8 cellular contexts compared by ENCODE assay signal in the genomic region with DNA sequence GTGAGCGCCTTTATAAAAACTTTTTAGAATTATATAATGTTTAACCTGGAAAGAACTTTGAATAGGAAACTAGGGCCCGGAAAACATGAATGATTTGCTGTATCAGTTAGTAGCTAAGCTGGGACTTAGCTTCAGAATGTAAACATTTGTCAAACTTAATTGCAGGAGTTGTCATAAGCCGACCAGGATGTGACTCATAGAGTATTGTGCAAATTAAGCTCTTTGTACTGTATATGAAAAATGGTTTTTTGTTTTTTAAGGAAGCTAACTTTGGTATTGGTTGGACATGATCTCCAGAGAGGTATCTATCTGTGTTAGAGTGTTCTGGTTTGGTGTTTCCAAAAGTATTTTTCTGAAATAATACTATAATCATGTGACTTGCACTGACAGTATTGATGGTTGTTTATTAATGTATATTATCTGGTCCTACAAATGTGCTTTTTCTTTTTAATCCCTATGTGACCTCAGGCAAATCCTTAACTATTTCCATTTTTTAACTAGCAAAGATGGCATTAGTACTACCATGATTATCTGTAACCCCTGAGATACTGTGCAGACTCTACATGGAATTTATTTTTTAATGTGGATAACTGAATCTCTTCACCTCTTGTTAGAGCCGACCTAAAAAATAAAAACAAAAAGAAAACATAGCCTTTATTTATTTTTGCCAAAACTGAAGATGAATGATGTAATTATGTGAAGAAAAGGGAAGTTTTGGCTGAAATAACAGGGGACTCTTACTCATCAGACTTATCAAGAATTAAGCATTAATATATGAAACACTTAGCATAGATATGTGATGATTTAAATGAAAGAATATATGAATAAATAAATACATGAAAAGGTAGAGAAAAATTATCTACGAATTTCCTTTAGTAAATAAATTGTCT. TPM values are rescaled to one million over a fixed set of nuclear protein-coding genes. Genes with fewer than 3 reads are reported as not detected.
DNase-seq lines count a peak whose midpoint lies in the region; ATAC-seq, FAIRE-seq and TF ChIP-seq lines count a peak whose summit lies in the region.

No MANE protein-coding gene starts in this region.

- RAD21 ChIA-PET in HCT116 (lab: Charles Lee; ENCODE audit: low non-redundant PET in 1 of 2, low total read pairs in 2 of 2, uncharacterized antibody in 2 of 2, unreplicated experiment in 2 of 2) = no interaction called here

- H3K4me1 Mint-ChIP-seq in WTC11 = no peaks in the 10 kb centered on the region
- H3K4me1 Mint-ChIP-seq in GM23338 = no peaks in the 10 kb centered on the region

- H3K9me3 ChIP-seq in HCT116 (ENCODE audit: control insufficient read depth in 1 of 2, insufficient read depth in 1 of 2, low read depth in 1 of 2, low read length in 2 of 2) (no peaks in the 10 kb centered on the region), keratinocyte (ENCODE audit: control insufficient read depth, low read depth, low read length) (no peaks in the 10 kb centered on the region)

- no peaks in the 10 kb centered on the region for H3F3A ChIP-seq in GM23338 (replicated peaks; ENCODE audit: low read depth)

- H3K27ac ChIP-seq in ACC112 (ENCODE audit: low read depth, low read length) (peak overlapping the region; percentile 90), HCT116 (ENCODE audit: low read depth, low read length) (no peak overlapping the region), keratinocyte (ENCODE audit: control insufficient read depth, insufficient read depth, low read length) (peak overlapping the region; percentile 91), GM23338 (ENCODE audit: low read depth) (no peak overlapping the region)

- H2AFZ ChIP-seq in ACC112 (ENCODE audit: low read length, unreplicated experiment) (peak overlapping the region; percentile 12), HCT116 (ENCODE audit: low read depth, low read length, poor library complexity, severe bottlenecking) (no peak overlapping the region), keratinocyte (ENCODE audit: control insufficient read depth, low read length) (no peak overlapping the region), GM23338 (no peak overlapping the region)

- H3K4me2 ChIP-seq in HCT116 (ENCODE audit: low read length) (peak overlapping the region; percentile 9; the same call in 1 of the 2 replicates), keratinocyte (ENCODE audit: control insufficient read depth, extremely low read depth, insufficient read depth, low read depth, low read length) (peak overlapping the region; percentile 68), GM23338 (no peak overlapping the region)

- no peak overlapping the region for H3K27ac Mint-ChIP-seq in WTC11
- H3K27ac Mint-ChIP-seq in GM23338 = no peak overlapping the region

- H3K4me1 ChIP-seq in ACC112 (ENCODE audit: control insufficient read depth, insufficient read depth, low read length, unreplicated experiment) = peaks cover 32% of the 10 kb centered on the region
- H3K4me1 ChIP-seq in HCT116 (ENCODE audit: control insufficient read depth in 1 of 2, insufficient read depth in 2 of 2, low read length in 2 of 2) = peaks cover 3 to 9% of the 10 kb centered on the region in 2 experiments; a peak in 3 of 4 replicates
- H3K4me1 ChIP-seq in keratinocyte (ENCODE audit: control insufficient read depth, extremely low read depth, insufficient read depth, low read length) = peaks cover 27% of the 10 kb centered on the region
- no peaks in the 10 kb centered on the region for H3K4me1 ChIP-seq in GM23338 (ENCODE audit: insufficient read depth)

- POLR2A ChIA-PET in HCT116 (lab: Charles Lee) (no interaction called here), WTC11 (lab: Charles Lee) (no interaction called here)

- H3K4me3 ChIP-seq in ACC112 (ENCODE audit: low read depth, low read length) (peak overlapping the region; percentile 41), HCT116 (replicated peaks in 1 of 2; ENCODE audit: low read depth in 1 of 2, low read length in 2 of 2) (no peak overlapping the region), keratinocyte (ENCODE audit: control insufficient read depth in 2 of 3, extremely low read depth in 1 of 3, insufficient read depth in 2 of 3, low read depth in 1 of 3, low read length in 3 of 3) (no peak overlapping the region), GM23338 (no peak overlapping the region)

- H3K9me2 ChIP-seq in HCT116 (ENCODE audit: insufficient read depth) (no peaks in the 10 kb centered on the region), GM23338 (ENCODE audit: insufficient read depth) (no peaks in the 10 kb centered on the region)

- intact Hi-C loops in HCT116 (cut with micrococcal nuclease) = no loop called here

- H3K79me2 ChIP-seq in ACC112 (ENCODE audit: control insufficient read depth, insufficient read depth, low read length, unreplicated experiment) = peaks cover 50% of the 10 kb centered on the region
- H3K79me2 ChIP-seq in HCT116 (ENCODE audit: insufficient read depth, low read length) = no peaks in the 10 kb centered on the region; the same call in none of the 2 replicates
- H3K79me2 ChIP-seq in keratinocyte (ENCODE audit: control insufficient read depth, insufficient read depth, low read length) = peaks cover 37% of the 10 kb centered on the region
- peaks cover 24% of the 10 kb centered on the region; the same call in 1 of the 2 replicates for H3K79me2 ChIP-seq in GM23338 (replicated peaks; ENCODE audit: insufficient read depth)

- H3K36me3 Mint-ChIP-seq in WTC11 = peaks cover 15% of the 10 kb centered on the region
- peaks cover 22% of the 10 kb centered on the region for H3K36me3 Mint-ChIP-seq in GM23338 (ENCODE audit: low read depth)

- TF ChIP-seq POLR2A in HCT116 (IDR thresholded peaks at IDR 0.05; ENCODE audit: borderline replicate concordance, extremely low read depth, insufficient read depth, insufficient read length) = no peak

- no peaks in the 10 kb centered on the region for H4K20me1 ChIP-seq in HCT116 (ENCODE audit: insufficient read depth)
- H4K20me1 ChIP-seq in keratinocyte (ENCODE audit: control insufficient read depth, extremely low read depth, insufficient read depth, low read length) = no peaks in the 10 kb centered on the region
- no peaks in the 10 kb centered on the region; the same call in 1 of the 2 replicates for H4K20me1 ChIP-seq in GM23338 (replicated peaks; ENCODE audit: insufficient read depth)

- peak; percentile 16 for DNase-seq in HCT116 (ENCODE audit: low read depth, low spot score)
- no peak for DNase-seq in WTC11 (ENCODE audit: low spot score)
- peak; percentile 28 for DNase-seq in keratinocyte (ENCODE audit: low read depth, low spot score)
- DNase-seq in GM23338 (ENCODE audit: low spot score) = no peak
- no peak for DNase-seq in germinal center (ENCODE audit: low spot score)
- no peak for DNase-seq in islet precursor cell

- no peak for TF ChIP-seq RAD21 in HCT116 (IDR thresholded peaks at IDR 0.05; ENCODE audit: low read depth)

- CTCF ChIA-PET in HCT116 (lab: Charles Lee) = interaction anchor here (1.0 kb wide), 1 partner anchor 37 kb away, joined by 3 read pairs; no protein-coding TSS in a partner anchor
- CTCF ChIA-PET in WTC11 (lab: Charles Lee) = no interaction called here

- H3K27me3 ChIP-seq in ACC112 (ENCODE audit: insufficient read depth, low read length) = no peaks in the 10 kb centered on the region
- H3K27me3 ChIP-seq in HCT116 (ENCODE audit: insufficient read depth, low read length) = no peaks in the 10 kb centered on the region
- no peaks in the 10 kb centered on the region for H3K27me3 ChIP-seq in keratinocyte (ENCODE audit: control insufficient read depth, extremely low read depth, insufficient read depth, low read length)
- no peaks in the 10 kb centered on the region for H3K27me3 ChIP-seq in GM23338 (ENCODE audit: insufficient read depth)

- no peak for ATAC-seq in HCT116
- ATAC-seq in WTC11 = no peak
- no peak for ATAC-seq in GM23338
- no peak for ATAC-seq in GM19463 (IDR thresholded peaks at IDR 0.05; ENCODE audit: unreplicated experiment)

- H3K9ac ChIP-seq in HCT116 (ENCODE audit: low read length) = no peak overlapping the region
- peak overlapping the region; percentile 34 for H3K9ac ChIP-seq in keratinocyte (ENCODE audit: control insufficient read depth, extremely low read depth, insufficient read depth, low read length)

- H3K27me3 Mint-ChIP-seq in WTC11 (ENCODE audit: low read depth) (no peaks in the 10 kb centered on the region), GM23338 (ENCODE audit: insufficient read depth, low read depth, poor library complexity) (no peaks in the 10 kb centered on the region)

- no peak overlapping the region for H3K4me3 Mint-ChIP-seq in WTC11
- H3K4me3 Mint-ChIP-seq in GM23338 = no peak overlapping the region

- dilution Hi-C loops in keratinocyte (cut with MboI; ENCODE audit: extremely low pct_ligation_motif_present, low sequenced_read_pairs) = no loop called here

- H3K36me3 ChIP-seq in ACC112 (ENCODE audit: insufficient read depth, low read length) = peaks cover 6% of the 10 kb centered on the region; the same call in 1 of the 2 replicates
- peaks cover 0 to 2% of the 10 kb centered on the region in 2 experiments; a peak in 2 of 4 replicates for H3K36me3 ChIP-seq in HCT116 (ENCODE audit: control insufficient read depth in 1 of 2, insufficient read depth in 2 of 2, low read length in 2 of 2)
- H3K36me3 ChIP-seq in keratinocyte (ENCODE audit: control insufficient read depth in 2 of 2, extremely low read depth in 1 of 2, insufficient read depth in 2 of 2, low read length in 2 of 2) = no peaks in the 10 kb centered on the region
- 0 out of 2 replicates have a peak, but pooled peaks cover 4% of the 10 kb centered on the region for H3K36me3 ChIP-seq in GM23338 (ENCODE audit: insufficient read depth)

- BruUV-seq in HCT116 (replicated peaks; lab: Mats Ljungman, UMichigan) = no TSS peak

- peak; percentile 79 for FAIRE-seq in keratinocyte (lab: Jason Lieb, UNC)

- no peak for TF ChIP-seq CTCF in HCT116 (IDR thresholded peaks at IDR 0.05 in 2 of 3, conservative IDR thresholded peaks at IDR 0.05 in 1 of 3; ENCODE audit: borderline replicate concordance in 1 of 3, insufficient read depth in 1 of 3, low read depth in 2 of 3, low read length in 2 of 3)
- TF ChIP-seq CTCF in WTC11 (IDR thresholded peaks at IDR 0.05) = no peak
- TF ChIP-seq CTCF in keratinocyte (optimal IDR thresholded peaks at IDR 0.05 in 1 of 3, IDR thresholded peaks at IDR 0.05 in 1 of 3, conservative IDR thresholded peaks at IDR 0.05 in 1 of 3; ENCODE audit: extremely low read depth in 1 of 3, insufficient read depth in 2 of 3, low read length in 3 of 3) = no peak
- TF ChIP-seq CTCF in GM23338 (conservative IDR thresholded peaks at IDR 0.05; ENCODE audit: low read depth in 2 of 2) = no peak

- no peaks in the 10 kb centered on the region for H3K9me1 ChIP-seq in keratinocyte (ENCODE audit: control insufficient read depth, extremely low read depth, insufficient read depth, low read length)

- no peaks in the 10 kb centered on the region for H3K9me3 Mint-ChIP-seq in WTC11
- H3K9me3 Mint-ChIP-seq in GM23338 = peaks cover 11% of the 10 kb centered on the region; the same call in 2 of the 3 replicates

RNA-seq across cellular contexts. Expression of a gene that starts 11.7 kb away (rescaled TPM):
- total RNA-seq in HCT116 (2021; ENCODE audit: unreplicated experiment) (29.8 TPM), WTC11 (2021) (23.0 to 24.8 TPM (median 24.5 TPM) in 3 replicates)
- 4.5 and 6.3 TPM in 2 replicates for polyA plus RNA-seq in HCT116 (2012)
- polyA plus RNA-seq in keratinocyte (6.7 to 22.7 TPM (median 11.1 TPM) in 3 replicates), GM23338 (2016; fragmentation: Nextera tagmentation; extraction: Ambion mirVana) (21.5 and 24.9 TPM in 2 replicates)
- polyA plus RNA-seq in keratinocyte (2011; ENCODE audit: low read depth) = 12.1 TPM
- polyA plus RNA-seq in keratinocyte (2011; cell fraction: cytosol; rRNA removed) = 8.2 and 12.6 TPM in 2 replicates
- polyA plus RNA-seq in keratinocyte (2011; cell fraction: nucleus; rRNA removed) = 7.6 and 13.8 TPM in 2 replicates
- polyA plus RNA-seq in keratinocyte (2012; ENCODE audit: low replicate concordance) = 16.5 and 41.9 TPM in 2 replicates
- polyA minus RNA-seq in keratinocyte = 1.1 to 11.6 TPM (median 4.1 TPM) in 3 replicates
- 5.6 TPM for polyA minus RNA-seq in keratinocyte (2011; cell fraction: cytosol; rRNA and poly(A)+ RNA removed)
- 5.0 and 6.7 TPM in 2 replicates for polyA minus RNA-seq in keratinocyte (2011; cell fraction: nucleus; rRNA and poly(A)+ RNA removed)
- total RNA-seq in GM23338 (2014; rRNA removed; shearing (Covaris generic)) = 7.9 and 14.2 TPM in 2 replicates

RNA-seq across cellular contexts. Expression of a gene that starts 24.7 kb away (rescaled TPM):
- total RNA-seq in HCT116 (2021; ENCODE audit: unreplicated experiment) (not detected), WTC11 (2021) (not detected in 3 replicates)
- 0.17 and 0.22 TPM in 2 replicates for polyA plus RNA-seq in HCT116 (2012)
- polyA plus RNA-seq in keratinocyte (not detected in 3 replicates), GM23338 (2016; fragmentation: Nextera tagmentation; extraction: Ambion mirVana) (0.38 and 0.50 TPM in 2 replicates)
- polyA plus RNA-seq in keratinocyte (2011; ENCODE audit: low read depth) = not detected
- polyA plus RNA-seq in keratinocyte (2011; cell fraction: cytosol; rRNA removed) = not detected in 2 replicates
- not detected in 2 replicates for polyA plus RNA-seq in keratinocyte (2011; cell fraction: nucleus; rRNA removed)
- polyA plus RNA-seq in keratinocyte (2012; ENCODE audit: low replicate concordance) = 0.07 and 0.48 TPM in 2 replicates
- polyA minus RNA-seq in keratinocyte = 0.13 TPM in 1 of 3 replicates, not detected in the others
- polyA minus RNA-seq in keratinocyte (2011; cell fraction: cytosol; rRNA and poly(A)+ RNA removed) = not detected
- polyA minus RNA-seq in keratinocyte (2011; cell fraction: nucleus; rRNA and poly(A)+ RNA removed) = not detected in 2 replicates
- total RNA-seq in GM23338 (2014; rRNA removed; shearing (Covaris generic)) = not detected in 2 replicates

Comparison
In these comparisons a context has a peak if more than half of its experiments do, and no peak if none do; other contexts are left out.
1. H3K27ac ChIP-seq: peak in ACC112 (single experiment) and keratinocyte (single experiment); none in HCT116 (single experiment) and GM23338 (single experiment).
2. DNase-seq: peak in HCT116 (single experiment) and keratinocyte (single experiment); none in WTC11 (single experiment), GM23338 (single experiment), germinal center (single experiment) and islet precursor cell (single experiment).